7 cellular contexts compared by ENCODE assay signal in the genomic region with DNA sequence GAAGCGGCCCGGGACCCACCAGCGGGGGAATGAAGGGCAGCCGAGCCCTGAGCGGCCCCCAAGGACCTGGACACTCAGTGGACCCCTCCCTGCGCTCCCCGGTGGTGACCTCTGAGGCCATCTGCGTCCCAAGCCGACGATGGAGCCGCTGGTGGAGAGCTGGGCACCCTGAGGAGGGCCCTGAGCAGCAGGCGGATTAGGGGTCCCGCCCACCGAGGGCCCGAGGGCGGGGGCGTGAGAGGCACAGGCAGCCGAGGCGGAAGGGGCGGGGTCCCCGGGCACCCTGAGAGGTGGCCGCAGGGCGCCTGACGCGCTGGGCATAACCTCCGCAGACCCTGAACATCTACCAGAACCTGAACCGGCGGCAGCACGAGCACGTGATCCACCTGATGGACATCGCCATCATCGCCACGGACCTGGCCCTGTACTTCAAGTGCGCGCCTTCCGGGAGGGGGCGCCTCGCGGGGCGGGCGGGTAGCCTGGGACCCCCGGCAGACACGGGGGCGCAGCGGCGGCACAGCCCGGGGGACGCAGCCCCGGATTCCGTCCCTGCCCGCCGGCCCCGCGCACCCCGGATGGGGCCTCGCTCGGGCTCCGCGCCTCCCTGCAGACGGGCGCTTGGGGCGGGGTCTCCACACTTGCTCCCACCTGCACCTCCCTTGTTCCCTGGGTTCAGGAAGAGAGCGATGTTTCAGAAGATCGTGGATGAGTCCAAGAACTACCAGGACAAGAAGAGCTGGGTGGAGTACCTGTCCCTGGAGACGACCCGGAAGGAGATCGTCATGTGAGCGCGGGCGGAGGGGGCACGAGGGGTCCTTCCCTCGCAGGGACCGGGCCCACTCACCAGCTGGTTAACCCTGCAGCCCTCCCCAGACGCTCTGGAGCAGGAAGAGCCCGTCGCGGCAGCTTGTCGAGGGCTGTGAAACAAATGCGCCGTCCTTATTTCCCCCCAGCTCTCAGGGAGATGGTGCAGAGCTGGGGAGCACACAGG. TPM values are rescaled to one million over a fixed set of nuclear protein-coding genes. Genes with fewer than 3 reads are reported as not detected.
A peak's percentile ranks its signal among the peaks of the same experiment; 100 is the strongest.
DNase-seq lines count a peak whose midpoint lies in the region; ATAC-seq lines count a peak whose summit lies in the region.
"Had no signal": no experiment of that assay in that cellular context is flagged by ENCODE, and none has a peak within 500 bp of the region (broad histone marks: within the 10 kb centered on the region; RNA-seq: fewer than 3 reads in every experiment).

No MANE protein-coding gene starts in this region.

- peak overlapping the region; percentile 82 for H3K4me3 ChIP-seq in CD4-positive, CD25-positive, alpha-beta regulatory T cell (ENCODE audit: low read depth, low read length)

- H3K27ac ChIP-seq in CD4-positive, CD25-positive, alpha-beta regulatory T cell (ENCODE audit: insufficient read depth, low read length, poor library complexity, severe bottlenecking) = peak overlapping the region; percentile 73
- H3K27ac ChIP-seq: HL-60 had no signal

- H3K27me3 Mint-ChIP-seq in CD4-positive, CD25-positive, alpha-beta regulatory T cell = no peaks in the 10 kb centered on the region
- H3K27me3 Mint-ChIP-seq in activated CD4-positive, alpha-beta T cell treated with anti-CD3 and anti-CD28 coated beads for 36 hours = no peaks in the 10 kb centered on the region

- peak; percentile 67 to 84 (median 75) for DNase-seq in CD4-positive, CD25-positive, alpha-beta regulatory T cell
- DNase-seq in activated CD4-positive, alpha-beta T cell treated with anti-CD3 and anti-CD28 coated beads for 36 hours = peak; percentile 85
- DNase-seq in germinal center (ENCODE audit: low spot score) = peak; percentile 84
- peak; percentile 55 to 75 for DNase-seq in stimulated activated CD4-positive, alpha-beta T cell treated with anti-CD3 and anti-CD28 coated beads, Interleukin-1b, Interleukin-23, amount 100 ng/mL, for 4 hours (ENCODE audit: low read depth in 2 of 2)

- no peaks in the 10 kb centered on the region for H3K27me3 ChIP-seq in CD4-positive, CD25-positive, alpha-beta regulatory T cell (ENCODE audit: control insufficient read depth, insufficient read depth, low read length)

- no peaks in the 10 kb centered on the region for H3K9me3 ChIP-seq in CD4-positive, CD25-positive, alpha-beta regulatory T cell (ENCODE audit: control insufficient read depth in 2 of 2, low read length in 2 of 2)

- H3K4me1 Mint-ChIP-seq in CD4-positive, CD25-positive, alpha-beta regulatory T cell = peaks cover 0 to 19% (median 5%) of the 10 kb centered on the region in 4 donors
- peaks cover 14% of the 10 kb centered on the region for H3K4me1 Mint-ChIP-seq in activated CD4-positive, alpha-beta T cell treated with anti-CD3 and anti-CD28 coated beads for 36 hours

- POLR2A ChIA-PET in activated CD4-positive, alpha-beta T cell treated with anti-CD3 and anti-CD28 coated beads for 36 hours (lab: Charles Lee) = interaction anchor here (0.6 to 2.1 kb wide), 2 partner anchors 10 to 45 kb away, joined by 3 to 8 read pairs; a partner anchor contains a TSS

- peaks cover 0 to 1% (median 0%) of the 10 kb centered on the region in 7 donors for H3K9me3 Mint-ChIP-seq in CD4-positive, CD25-positive, alpha-beta regulatory T cell
- H3K9me3 Mint-ChIP-seq in activated CD4-positive, alpha-beta T cell treated with anti-CD3 and anti-CD28 coated beads for 36 hours (ENCODE audit: low read depth) = no peaks in the 10 kb centered on the region

- CTCF ChIA-PET in activated CD4-positive, alpha-beta T cell treated with anti-CD3 and anti-CD28 coated beads for 36 hours (lab: Charles Lee) = interaction anchor here (0.6 to 0.8 kb wide), 2 partner anchors 150 to 345 kb away, joined by 3 to 4 read pairs; no protein-coding TSS in a partner anchor

- intact Hi-C loops in activated CD4-positive, alpha-beta T cell treated with anti-CD3 and anti-CD28 coated beads for 36 hours (cut with DNase I, micrococcal nuclease) = loop anchor here in 1 of 2 experiments (1.0 kb wide), 2 partner anchors 11 to 42 kb away; a partner anchor contains a TSS

- peaks cover 8% of the 10 kb centered on the region for H3K4me1 ChIP-seq in CD4-positive, CD25-positive, alpha-beta regulatory T cell (ENCODE audit: control insufficient read depth, insufficient read depth, low read length, poor library complexity, severe bottlenecking)

- peaks cover 17% of the 10 kb centered on the region for H3K36me3 Mint-ChIP-seq in CD4-positive, CD25-positive, alpha-beta regulatory T cell
- peaks cover 8% of the 10 kb centered on the region for H3K36me3 Mint-ChIP-seq in activated CD4-positive, alpha-beta T cell treated with anti-CD3 and anti-CD28 coated beads for 36 hours (ENCODE audit: low read depth)

- peak overlapping the region; percentile 85 to 92 (median 87) for H3K27ac Mint-ChIP-seq in CD4-positive, CD25-positive, alpha-beta regulatory T cell
- H3K27ac Mint-ChIP-seq in activated CD4-positive, alpha-beta T cell treated with anti-CD3 and anti-CD28 coated beads for 36 hours = peak overlapping the region; percentile 84

- peak overlapping the region; percentile 82 to 88 (median 85) for H3K4me3 Mint-ChIP-seq in CD4-positive, CD25-positive, alpha-beta regulatory T cell
- peak overlapping the region; percentile 80 for H3K4me3 Mint-ChIP-seq in activated CD4-positive, alpha-beta T cell treated with anti-CD3 and anti-CD28 coated beads for 36 hours

- peak; percentile 77 to 85 for ATAC-seq in CD4-positive, CD25-positive, alpha-beta regulatory T cell (ENCODE audit: low read depth in 2 of 2)
- ATAC-seq in HG02852 (IDR thresholded peaks at IDR 0.05; ENCODE audit: unreplicated experiment) = peak; percentile 54
- ATAC-seq in activated CD4-positive, alpha-beta T cell treated with anti-CD3 and anti-CD28 coated beads for 36 hours = peak; percentile 70
- ATAC-seq in HG02884 (IDR thresholded peaks at IDR 0.05; ENCODE audit: unreplicated experiment) = no peak

- no peaks in the 10 kb centered on the region for H3K36me3 ChIP-seq in CD4-positive, CD25-positive, alpha-beta regulatory T cell (ENCODE audit: control insufficient read depth, insufficient read depth, low read length)

RNA-seq across cellular contexts. Expression of a gene that starts 10.3 kb away (rescaled TPM):
- 123 TPM for total RNA-seq in CD4-positive, CD25-positive, alpha-beta regulatory T cell
- 100 to 1,000 TPM; 386 to 442 (median 418) TPM for polyA plus RNA-seq in CD4-positive, CD25-positive, alpha-beta regulatory T cell
- total RNA-seq in activated CD4-positive, alpha-beta T cell treated with anti-CD3 and anti-CD28 coated beads for 36 hours = 100 to 1,000 TPM; 147 to 210 TPM

RNA-seq across cellular contexts. Expression of a gene that starts 10.6 kb away (rescaled TPM):
- 13.9 TPM for total RNA-seq in CD4-positive, CD25-positive, alpha-beta regulatory T cell
- 1 to 10 TPM; 3.3 to 4.8 (median 4.6) TPM for polyA plus RNA-seq in CD4-positive, CD25-positive, alpha-beta regulatory T cell
- 10 to 100 TPM; 13.7 to 16.4 TPM for total RNA-seq in activated CD4-positive, alpha-beta T cell treated with anti-CD3 and anti-CD28 coated beads for 36 hours

RNA-seq across cellular contexts. Expression of a gene that starts 25.2 kb away (rescaled TPM):
- total RNA-seq in CD4-positive, CD25-positive, alpha-beta regulatory T cell = 2.6 TPM
- under 1 TPM; 0.32 to 0.84 (median 0.59) TPM for polyA plus RNA-seq in CD4-positive, CD25-positive, alpha-beta regulatory T cell
- total RNA-seq in activated CD4-positive, alpha-beta T cell treated with anti-CD3 and anti-CD28 coated beads for 36 hours = under 1 TPM; 0.09 to 0.39 TPM

RNA-seq across cellular contexts. Expression of a gene that starts 38.4 kb away (rescaled TPM):
- 12.3 TPM for total RNA-seq in CD4-positive, CD25-positive, alpha-beta regulatory T cell
- 10 to 100 TPM; 13.6 to 19.8 (median 16.4) TPM for polyA plus RNA-seq in CD4-positive, CD25-positive, alpha-beta regulatory T cell
- total RNA-seq in activated CD4-positive, alpha-beta T cell treated with anti-CD3 and anti-CD28 coated beads for 36 hours = 10 to 100 TPM; 16.2 to 17.2 TPM

RNA-seq across cellular contexts. Expression of a gene that starts 41.9 kb away (rescaled TPM):
- 71.8 TPM for total RNA-seq in CD4-positive, CD25-positive, alpha-beta regulatory T cell
- polyA plus RNA-seq in CD4-positive, CD25-positive, alpha-beta regulatory T cell = 1 to 10 TPM; 3.2 to 6.1 (median 4.6) TPM
- 10 to 100 TPM; 20.6 to 22.5 TPM for total RNA-seq in activated CD4-positive, alpha-beta T cell treated with anti-CD3 and anti-CD28 coated beads for 36 hours
